Comparison of ENCODE assay signal across 1 cellular context in genomic region chr19:14507704-14508246, GRCh38.
TF ChIP-seq lines count a peak whose summit lies in the region.

No MANE protein-coding gene starts in this region.

TF ChIP-seq in SK-N-SH, 30 proteins besides CTCF, POLR2A, EP300 and RAD21 (continued from another document):
- TF ChIP-seq PBX3 (IDR thresholded peaks at IDR 0.05) (peak; percentile 53), GABPA (IDR thresholded peaks at IDR 0.05; ENCODE audit: low read depth) (no peak), ELF1 (IDR thresholded peaks at IDR 0.05) (no peak)
TF ChIP-seq in SK-N-SH: peak in this region for 2.
